Comparison of ENCODE assay signal across 9 cellular contexts in the genomic region with DNA sequence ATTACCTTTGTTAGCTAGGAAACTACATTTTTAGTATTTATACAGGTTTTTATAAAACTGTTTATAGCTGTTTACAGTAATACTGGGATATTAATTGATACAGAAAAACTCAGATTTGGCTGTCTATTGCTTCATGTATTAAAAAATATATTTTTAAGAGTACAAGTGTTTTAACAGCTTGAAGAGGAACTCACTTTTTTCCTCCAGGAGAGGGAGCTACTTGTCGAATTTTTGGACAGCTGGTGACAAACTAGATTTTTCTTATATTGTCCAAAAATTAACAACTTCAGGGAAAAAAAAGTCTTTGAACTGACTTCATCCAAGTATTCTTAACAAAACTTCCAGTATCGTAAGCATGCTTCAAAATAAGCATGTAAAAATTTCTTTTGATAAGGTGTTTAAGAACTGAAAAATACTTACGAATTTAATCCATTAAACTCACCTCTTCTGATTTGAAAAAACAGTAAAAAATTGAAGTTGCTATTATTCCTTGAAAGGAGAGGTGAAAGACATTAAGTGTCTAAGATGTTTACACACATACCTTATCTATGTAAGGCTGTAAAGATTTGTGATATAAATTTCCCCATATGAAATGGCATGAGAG. TPM values are rescaled to one million over a fixed set of nuclear protein-coding genes. Genes with fewer than 3 reads are reported as not detected.
A peak's percentile ranks its signal among the peaks of the same experiment; 100 is the strongest.
DNase-seq lines count a peak whose midpoint lies in the region; ATAC-seq, FAIRE-seq and TF ChIP-seq lines count a peak whose summit lies in the region.
"Had no signal": no experiment of that assay in that cellular context is flagged by ENCODE, and none has a peak within 500 bp of the region (broad histone marks: within the 10 kb centered on the region; RNA-seq: fewer than 3 reads in every experiment).

No MANE protein-coding gene starts in this region.

- H3K9me3 ChIP-seq in HCT116 (ENCODE audit: control insufficient read depth in 1 of 2, insufficient read depth in 1 of 2, low read depth in 1 of 2, low read length in 2 of 2) (no peaks in the 10 kb centered on the region), PC-3 (ENCODE audit: low read length) (no peaks in the 10 kb centered on the region), endothelial cell of umbilical vein (replicated peaks; ENCODE audit: control insufficient read depth, insufficient read depth, low read length) (no peaks in the 10 kb centered on the region), pancreas (no peaks in the 10 kb centered on the region)
- H3K9me3 ChIP-seq: mucosa of descending colon had no signal

- peak; percentile 61 for TF ChIP-seq CTCF in BJ (IDR thresholded peaks at IDR 0.05; ENCODE audit: insufficient read depth, low read depth, low read length)
- peak; percentile 29 to 59 (median 50); a peak in 5 of 6 replicates for TF ChIP-seq CTCF in HCT116 (IDR thresholded peaks at IDR 0.05 in 2 of 3, conservative IDR thresholded peaks at IDR 0.05 in 1 of 3; ENCODE audit: borderline replicate concordance in 1 of 3, insufficient read depth in 1 of 3, low read depth in 2 of 3, low read length in 2 of 3)
- peak; percentile 66 for TF ChIP-seq CTCF in PC-3 (conservative IDR thresholded peaks at IDR 0.05; ENCODE audit: low read depth, low read length)
- TF ChIP-seq CTCF in endothelial cell of umbilical vein (IDR thresholded peaks at IDR 0.05; ENCODE audit: extremely low read depth in 1 of 2, insufficient read depth in 1 of 2, low read depth in 1 of 2, low read length in 2 of 2) = peak; percentile 27 to 33
- peak in 2 of 4 donors; percentile 31 to 36 for TF ChIP-seq CTCF in pancreas (IDR thresholded peaks at IDR 0.05)
- no peak for TF ChIP-seq CTCF in omental fat pad (IDR thresholded peaks at IDR 0.05)

- CTCF ChIA-PET in BJ (lab: Yijun Ruan, JAX) = interaction anchor here (0.6 to 1.8 kb wide), 4 partner anchors 10 to 462 kb away, joined by 3 to 6 read pairs (median 4); no protein-coding TSS in a partner anchor
- CTCF ChIA-PET in HCT116 (lab: Charles Lee) = interaction anchor here (0.7 to 1.7 kb wide), 5 partner anchors 13 to 1792 kb away, joined by 3 to 7 read pairs (median 3); no protein-coding TSS in a partner anchor
- CTCF ChIA-PET in PC-3 (lab: Charles Lee) = interaction anchor here (0.6 to 0.7 kb wide), 2 partner anchors 8 to 98 kb away, joined by 3 read pairs; no protein-coding TSS in a partner anchor
- CTCF ChIA-PET in endothelial cell of umbilical vein (lab: Charles Lee) = interaction anchor here (0.6 to 6.7 kb wide), 15 partner anchors 10 to 1792 kb away, joined by 3 to 59 read pairs (median 4); no protein-coding TSS in a partner anchor

- FAIRE-seq in endothelial cell of umbilical vein (lab: Jason Lieb, UNC) = no peak
- peak; percentile 47 for FAIRE-seq in pancreas (lab: Jason Lieb, UNC)

- peak; percentile 55 for TF ChIP-seq RAD21 in HCT116 (IDR thresholded peaks at IDR 0.05; ENCODE audit: low read depth)

- H3K36me3 ChIP-seq in BJ (ENCODE audit: control insufficient read depth, insufficient read depth, low read length) (no peaks in the 10 kb centered on the region), HCT116 (ENCODE audit: control insufficient read depth in 1 of 2, insufficient read depth in 2 of 2, low read length in 2 of 2) (no peaks in the 10 kb centered on the region), PC-3 (ENCODE audit: low read depth, low read length) (no peaks in the 10 kb centered on the region), endothelial cell of umbilical vein (ENCODE audit: control insufficient read depth in 2 of 2, extremely low read depth in 1 of 2, insufficient read depth in 2 of 2, low read length in 2 of 2) (no peaks in the 10 kb centered on the region), pancreas (no peaks in the 10 kb centered on the region)

- POLR2A ChIA-PET in BJ (lab: Charles Lee) (no interaction called here), HCT116 (lab: Charles Lee) (no interaction called here), PC-3 (lab: Charles Lee; ENCODE audit: unreplicated experiment) (interaction anchor here (0.6 kb wide), 2 partner anchors 33 to 449 kb away, joined by 3 to 8 read pairs; no protein-coding TSS in a partner anchor), endothelial cell of umbilical vein (lab: Charles Lee) (no interaction called here)

- H3K9ac ChIP-seq in HCT116 (ENCODE audit: low read length) (no peak overlapping the region), PC-3 (ENCODE audit: low read length) (peak overlapping the region; percentile 88), endothelial cell of umbilical vein (replicated peaks; ENCODE audit: extremely low read depth, insufficient read depth, low read length) (peak overlapping the region; percentile 96)

- H3F3A ChIP-seq in PC-3 (ENCODE audit: low read length, unreplicated experiment) = no peaks in the 10 kb centered on the region

- ATAC-seq in HCT116 = no peak
- ATAC-seq in PC-3 = no peak
- ATAC-seq in pancreas = no peak
- ATAC-seq in omental fat pad (ENCODE audit: low FRiP score) = no peak
- ATAC-seq: mucosa of descending colon had no signal

- H3K27ac ChIP-seq in HCT116 (ENCODE audit: low read depth, low read length) = no peak overlapping the region
- peak overlapping the region; percentile 88 for H3K27ac ChIP-seq in PC-3 (ENCODE audit: low read length)
- peak overlapping the region; percentile 59 for H3K27ac ChIP-seq in endothelial cell of umbilical vein (ENCODE audit: insufficient read depth, low read depth, low read length)
- H3K27ac ChIP-seq in pancreas = no peak overlapping the region

- H3K79me2 ChIP-seq in HCT116 (ENCODE audit: insufficient read depth, low read length) (peaks cover 77% of the 10 kb centered on the region), PC-3 (ENCODE audit: low read length) (peaks cover 82% of the 10 kb centered on the region), endothelial cell of umbilical vein (ENCODE audit: control insufficient read depth, insufficient read depth, low read length) (peaks cover 80% of the 10 kb centered on the region)

- DNase-seq in BJ (ENCODE audit: low read depth) (no peak), HCT116 (ENCODE audit: low read depth, low spot score) (no peak), PC-3 (peak; percentile 65), endothelial cell of umbilical vein (ENCODE audit: low read depth, low spot score) (peak; percentile 83), pancreas (no peak), OCI-M2 (lab: John Stamatoyannopoulos, UW; ENCODE audit: unreplicated experiment) (no peak), omental fat pad (ENCODE audit: low spot score) (no peak)
- DNase-seq in activated T-cell treated with anti-CD3 and anti-CD28 coated beads, Interleukin-2, amount 50 U/mL, for 1 hour = no peak

- no peaks in the 10 kb centered on the region for H3K9me2 ChIP-seq in HCT116 (ENCODE audit: insufficient read depth)
- no peaks in the 10 kb centered on the region for H3K9me2 ChIP-seq in PC-3 (replicated peaks; ENCODE audit: low read length)

- no peak for TF ChIP-seq POLR2A in HCT116 (IDR thresholded peaks at IDR 0.05; ENCODE audit: borderline replicate concordance, extremely low read depth, insufficient read depth, insufficient read length)
- TF ChIP-seq POLR2A in endothelial cell of umbilical vein (IDR thresholded peaks at IDR 0.05; ENCODE audit: low read depth, low read length) = no peak

- H3K4me3 ChIP-seq in BJ (ENCODE audit: low read depth, low read length) = peak overlapping the region; percentile 86; the same call in 1 of the 2 replicates
- no peak overlapping the region for H3K4me3 ChIP-seq in HCT116 (replicated peaks in 1 of 2; ENCODE audit: low read depth in 1 of 2, low read length in 2 of 2)
- H3K4me3 ChIP-seq in PC-3 (ENCODE audit: low read length) = peak overlapping the region; percentile 99
- H3K4me3 ChIP-seq in endothelial cell of umbilical vein (replicated peaks in 1 of 3; ENCODE audit: insufficient read depth in 1 of 3, low read depth in 1 of 3, low read length in 3 of 3) = peak overlapping the region in 2 of 3 experiments; percentile 81 to 98
- no peak overlapping the region for H3K4me3 ChIP-seq in pancreas
- H3K4me3 ChIP-seq: mucosa of descending colon had no signal

- H3K4me1 ChIP-seq in HCT116 (ENCODE audit: control insufficient read depth in 1 of 2, insufficient read depth in 2 of 2, low read length in 2 of 2) = peaks cover 5 to 11% of the 10 kb centered on the region in 2 experiments; a peak in 3 of 4 replicates
- H3K4me1 ChIP-seq in PC-3 (ENCODE audit: insufficient read depth, low read length) = peaks cover 26% of the 10 kb centered on the region
- peaks cover 28% of the 10 kb centered on the region for H3K4me1 ChIP-seq in endothelial cell of umbilical vein (ENCODE audit: control insufficient read depth, extremely low read depth, insufficient read depth, low read length)
- peaks cover 0 to 34% (median 29%) of the 10 kb centered on the region in 3 donors for H3K4me1 ChIP-seq in pancreas

- intact Hi-C loops in HCT116 (cut with micrococcal nuclease) = loop anchor here (10.0 kb wide), 1 partner anchor 1789 kb away; no protein-coding TSS in a partner anchor
- intact Hi-C loops in PC-3 (cut with micrococcal nuclease) = loop anchor here (1.0 to 10.0 kb wide), 5 partner anchors 35 to 796 kb away; no protein-coding TSS in a partner anchor
- intact Hi-C loops in endothelial cell of umbilical vein (cut with micrococcal nuclease) = loop anchor here (1.0 to 10.0 kb wide), 2 partner anchors 796 to 1059 kb away; no protein-coding TSS in a partner anchor
- intact Hi-C loops in pancreas (cut with DNase I) = no loop called here

- dilution Hi-C loops in endothelial cell of umbilical vein (cut with MboI; ENCODE audit: extremely low pct_ligation_motif_present, low sequenced_read_pairs) = no loop called here

- RAD21 ChIA-PET in HCT116 (lab: Charles Lee; ENCODE audit: low non-redundant PET in 1 of 2, low total read pairs in 2 of 2, uncharacterized antibody in 2 of 2, unreplicated experiment in 2 of 2) = no interaction called here

- no peak overlapping the region for H2AFZ ChIP-seq in HCT116 (ENCODE audit: low read depth, low read length, poor library complexity, severe bottlenecking)
- no peak overlapping the region for H2AFZ ChIP-seq in PC-3 (ENCODE audit: low read length)
- H2AFZ ChIP-seq in endothelial cell of umbilical vein (ENCODE audit: low read depth, low read length) = no peak overlapping the region

- BruUV-seq in HCT116 (replicated peaks; lab: Mats Ljungman, UMichigan) (no TSS peak), PC-3 (replicated peaks; lab: Mats Ljungman, UMichigan) (no TSS peak), endothelial cell of umbilical vein (replicated peaks; lab: Mats Ljungman, UMichigan) (no TSS peak)

- H3K9me1 ChIP-seq in endothelial cell of umbilical vein (replicated peaks; ENCODE audit: control insufficient read depth, extremely low read depth, insufficient read depth, low read length) = no peaks in the 10 kb centered on the region

- H3K27me3 ChIP-seq in BJ (ENCODE audit: control insufficient read depth, insufficient read depth, low read length) (no peaks in the 10 kb centered on the region), HCT116 (ENCODE audit: insufficient read depth, low read length) (no peaks in the 10 kb centered on the region), PC-3 (ENCODE audit: low read length) (no peaks in the 10 kb centered on the region), endothelial cell of umbilical vein (ENCODE audit: control insufficient read depth in 2 of 2, insufficient read depth in 2 of 2, low read length in 2 of 2) (no peaks in the 10 kb centered on the region), pancreas (no peaks in the 10 kb centered on the region)

- H3K4me2 ChIP-seq in HCT116 (ENCODE audit: low read length) (no peak overlapping the region), PC-3 (ENCODE audit: low read length) (peak overlapping the region; percentile 98), endothelial cell of umbilical vein (ENCODE audit: insufficient read depth, low read length) (peak overlapping the region; percentile 98)

- 46% methylated on average over 3 of the region's 3 CpGs for WGBS in pancreas, 2 donors

- H4K20me1 ChIP-seq in HCT116 (ENCODE audit: insufficient read depth) = 0 out of 2 replicates have a peak, but pooled peaks cover 5% of the 10 kb centered on the region
- H4K20me1 ChIP-seq in PC-3 (ENCODE audit: low read length) = peaks cover 21% of the 10 kb centered on the region; the same call in 1 of the 2 replicates
- H4K20me1 ChIP-seq in endothelial cell of umbilical vein (replicated peaks; ENCODE audit: control insufficient read depth, extremely low read depth, insufficient read depth, low read length) = peaks cover 6% of the 10 kb centered on the region

RNA-seq across cellular contexts. Expression of gene DIPK2A, which starts 4.0 kb away (rescaled TPM):
- polyA plus RNA-seq in BJ (2011; rRNA removed) (11.6 and 12.6 TPM in 2 replicates), endothelial cell of umbilical vein (18.9 and 50.7 TPM in 2 replicates), pancreas (1 to 10 TPM; 1.6 to 3.5 TPM)
- polyA minus RNA-seq in BJ (2011; rRNA and poly(A)+ RNA removed) = 7.5 and 10.1 TPM in 2 replicates
- total RNA-seq in HCT116 (2021; ENCODE audit: unreplicated experiment) (11.0 TPM), PC-3 (2014; rRNA removed) (28.5 and 31.3 TPM in 2 replicates), endothelial cell of umbilical vein (40.6 and 43.0 TPM in 2 replicates), pancreas (10 to 100 TPM in 1 of 6 donors, 1 to 10 TPM in 5; 3.9 to 11.2 (median 5.0) TPM), omental fat pad (10 to 100 TPM; 23.5 to 36.9 (median 34.4) TPM)
- 7.4 and 9.7 TPM in 2 replicates for polyA plus RNA-seq in HCT116 (2012)
- 19.5 and 22.7 TPM in 2 replicates for polyA plus RNA-seq in endothelial cell of umbilical vein (2011; cell fraction: cytosol; rRNA removed)
- polyA plus RNA-seq in endothelial cell of umbilical vein (2011; cell fraction: nucleus; rRNA removed) = 15.9 and 17.5 TPM in 2 replicates
- polyA plus RNA-seq in endothelial cell of umbilical vein (2012) = 16.7 and 31.3 TPM in 2 replicates
- 84.8 and 114 TPM in 2 replicates for polyA minus RNA-seq in endothelial cell of umbilical vein
- 40.4 TPM for polyA minus RNA-seq in endothelial cell of umbilical vein (2011; cell fraction: cytosol; rRNA and poly(A)+ RNA removed)
- 64.6 and 76.7 TPM in 2 replicates for polyA minus RNA-seq in endothelial cell of umbilical vein (2011; cell fraction: nucleus; rRNA and poly(A)+ RNA removed)

Comparison
In these comparisons a context has a peak if more than half of its experiments do, and no peak if none do; other contexts are left out.
1. DNase-seq: peak in PC-3 (single experiment) and endothelial cell of umbilical vein (single experiment); none in BJ (single experiment), HCT116 (single experiment), pancreas (0 of 6), OCI-M2 (single experiment), activated T-cell treated with anti-CD3 and anti-CD28 coated beads, Interleukin-2, amount 50 U/mL, for 1 hour (single experiment) and omental fat pad (single experiment).
2. H3K4me3 ChIP-seq: peak in BJ (single experiment), PC-3 (single experiment) and endothelial cell of umbilical vein (2 of 3); none in HCT116 (0 of 2) and pancreas (0 of 4).
3. CTCF ChIP-seq: peak in BJ (single experiment), HCT116 (3 of 3), PC-3 (single experiment) and endothelial cell of umbilical vein (2 of 2); none in omental fat pad (0 of 3).
4. H3K27ac ChIP-seq: peak in PC-3 (single experiment) and endothelial cell of umbilical vein (single experiment); none in HCT116 (single experiment) and pancreas (0 of 4).
5. intact Hi-C loops: an anchor here in HCT116 (10.0 kb wide), PC-3 (1.0 to 10.0 kb wide) and endothelial cell of umbilical vein (1.0 to 10.0 kb wide); none called in pancreas.